28 cellular contexts compared by ENCODE assay signal in the genomic region with DNA sequence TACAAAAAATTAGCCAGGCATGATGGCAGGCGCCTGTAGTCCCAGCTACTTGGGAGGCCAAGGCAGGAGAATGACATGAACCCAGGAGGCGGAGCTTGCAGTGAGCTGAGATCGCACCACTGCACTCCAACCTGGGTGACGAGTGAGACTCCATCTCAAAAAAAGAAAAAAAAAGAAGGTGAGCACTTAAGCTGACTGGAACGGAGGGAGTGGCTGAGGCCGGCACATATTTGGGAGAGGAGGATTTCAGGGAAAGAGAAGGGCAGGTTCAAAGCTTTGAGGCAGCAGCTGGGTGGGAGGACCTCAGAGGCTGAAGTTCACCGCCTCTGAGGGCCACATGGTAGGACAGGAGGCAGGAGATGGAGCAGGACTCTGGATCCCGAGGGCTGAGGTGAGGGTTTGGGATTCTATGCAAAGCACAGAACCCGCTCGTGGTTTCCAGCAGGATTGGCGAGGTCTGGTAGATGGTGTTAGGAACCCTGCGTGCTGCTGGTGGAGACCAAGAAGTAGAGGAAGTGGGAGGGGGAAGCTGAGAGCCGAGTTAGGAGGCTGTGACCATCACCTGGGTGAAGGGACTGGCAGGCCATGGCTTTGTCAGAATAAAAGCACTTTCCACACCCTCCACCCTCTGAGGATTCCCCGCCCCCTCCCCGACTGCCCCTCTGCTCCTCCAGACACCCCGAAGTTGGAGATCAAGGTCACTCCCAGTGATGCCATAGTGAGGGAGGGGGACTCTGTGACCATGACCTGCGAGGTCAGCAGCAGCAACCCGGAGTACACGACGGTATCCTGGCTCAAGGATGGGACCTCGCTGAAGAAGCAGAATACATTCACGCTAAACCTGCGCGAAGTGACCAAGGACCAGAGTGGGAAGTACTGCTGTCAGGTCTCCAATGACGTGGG. TPM values are rescaled to one million over a fixed set of nuclear protein-coding genes. Genes with fewer than 3 reads are reported as not detected.
DNase-seq lines count a peak whose midpoint lies in the region; ATAC-seq and TF ChIP-seq lines count a peak whose summit lies in the region.
"Had no signal": no experiment of that assay in that cellular context is flagged by ENCODE, and none has a peak within 500 bp of the region (broad histone marks: within the 10 kb centered on the region; RNA-seq: fewer than 3 reads in every experiment).

No MANE protein-coding gene starts in this region.

- H3K27me3 ChIP-seq in OCI-LY1 (ENCODE audit: insufficient read depth, low read length) (no peaks in the 10 kb centered on the region), brain microvascular endothelial cell (replicated peaks) (no peaks in the 10 kb centered on the region)

- H3K27me3 Mint-ChIP-seq in stimulated activated naive CD8-positive, alpha-beta T cell treated with anti-CD3 and anti-CD28 coated beads, Interleukin-15, Interleukin-2, amounts not matched to agents 100 ng/mL and 50 ng/mL, for 24 hours, result no peaks in the 10 kb centered on the region

- H3K4me3 ChIP-seq in OCI-LY1 (ENCODE audit: low read depth, low read length, poor library complexity, severe bottlenecking) (no peak overlapping the region), mucosa of descending colon (no peak overlapping the region), brain microvascular endothelial cell (ENCODE audit: low read depth, low read length) (no peak overlapping the region)
- H3K4me3 ChIP-seq: lung, SK-N-MC had no signal

- intact Hi-C loops in mucosa of descending colon (cut with DNase I, micrococcal nuclease), result no loop called here

- no peak overlapping the region for H3K4me3 Mint-ChIP-seq in stimulated activated naive CD8-positive, alpha-beta T cell treated with anti-CD3 and anti-CD28 coated beads, Interleukin-15, Interleukin-2, amounts not matched to agents 100 ng/mL and 50 ng/mL, for 24 hours
- H3K4me3 Mint-ChIP-seq: activated naive CD8-positive, alpha-beta T cell treated with anti-CD3 and anti-CD28 coated beads, Interleukin-2, amount 50 U/mL, for 24 hours; activated T-helper 1 cell treated with anti-CD3 and anti-CD28 coated beads, Interleukin-12 subunit alpha, Interleukin-12 subunit beta, Interleukin-2, Interleukin-4 antibody, amounts not matched to agents 30 ng/mL and 10 ng/mL and 1 ng/mL, durations not matched to agents 14 hours and 24 hours and 36 hours had no signal

- H3K9me3 Mint-ChIP-seq in stimulated activated naive CD8-positive, alpha-beta T cell treated with anti-CD3 and anti-CD28 coated beads, Interleukin-15, Interleukin-2, amounts not matched to agents 100 ng/mL and 50 ng/mL, for 24 hours, result no peaks in the 10 kb centered on the region
- H3K9me3 Mint-ChIP-seq: activated naive CD8-positive, alpha-beta T cell treated with anti-CD3 and anti-CD28 coated beads, Interleukin-2, amount 50 U/mL, for 24 hours; activated T-helper 1 cell treated with anti-CD3 and anti-CD28 coated beads, Interleukin-12 subunit alpha, Interleukin-12 subunit beta, Interleukin-2, Interleukin-4 antibody, amounts not matched to agents 30 ng/mL and 10 ng/mL and 1 ng/mL, durations not matched to agents 14 hours and 24 hours and 36 hours had no signal

- H3K4me2 ChIP-seq in OCI-LY1 (ENCODE audit: low read length), result peak overlapping the region; percentile 28; the same call in 1 of the 2 replicates

- H3K36me3 ChIP-seq in OCI-LY1 (ENCODE audit: insufficient read depth, low read length) (peaks cover 94% of the 10 kb centered on the region), mucosa of descending colon (ENCODE audit: low read depth) (no peaks in the 10 kb centered on the region), brain microvascular endothelial cell (replicated peaks) (no peaks in the 10 kb centered on the region)

- no peak overlapping the region for H2AFZ ChIP-seq in OCI-LY1 (ENCODE audit: low read length)

- H3K27ac Mint-ChIP-seq in stimulated activated naive CD8-positive, alpha-beta T cell treated with anti-CD3 and anti-CD28 coated beads, Interleukin-15, Interleukin-2, amounts not matched to agents 100 ng/mL and 50 ng/mL, for 24 hours, result peak overlapping the region; percentile 16
- H3K27ac Mint-ChIP-seq: activated naive CD8-positive, alpha-beta T cell treated with anti-CD3 and anti-CD28 coated beads, Interleukin-2, amount 50 U/mL, for 24 hours; activated T-helper 1 cell treated with anti-CD3 and anti-CD28 coated beads, Interleukin-12 subunit alpha, Interleukin-12 subunit beta, Interleukin-2, Interleukin-4 antibody, amounts not matched to agents 30 ng/mL and 10 ng/mL and 1 ng/mL, durations not matched to agents 14 hours and 24 hours and 36 hours had no signal

- no peaks in the 10 kb centered on the region for H3F3A ChIP-seq in OCI-LY1 (ENCODE audit: insufficient read depth, low read length)

- H3K79me2 ChIP-seq in OCI-LY1 (ENCODE audit: insufficient read depth, low read length), result no peaks in the 10 kb centered on the region

- TF ChIP-seq CTCF in OCI-LY1 (IDR thresholded peaks at IDR 0.05; ENCODE audit: low read length) (no peak), mucosa of descending colon (IDR thresholded peaks at IDR 0.05) (no peak), brain microvascular endothelial cell (IDR thresholded peaks at IDR 0.05; ENCODE audit: low read depth, low read length, missing control alignments) (no peak)

- ATAC-seq in stimulated activated naive CD8-positive, alpha-beta T cell treated with anti-CD3 and anti-CD28 coated beads, Interleukin-15, Interleukin-2, amounts not matched to agents 100 U/mL and 50 U/mL, for 24 hours, result no peak
- ATAC-seq in mucosa of descending colon (peak; percentile 15), GM19351 (IDR thresholded peaks at IDR 0.05; ENCODE audit: unreplicated experiment) (no peak)
- ATAC-seq: activated naive CD8-positive, alpha-beta T cell treated with anti-CD3 and anti-CD28 coated beads, Interleukin-2, amount 50 U/mL, for 24 hours had no signal

- peaks cover 50% of the 10 kb centered on the region for H3K4me1 ChIP-seq in OCI-LY1 (ENCODE audit: insufficient read depth, low read length, severe bottlenecking)
- H3K4me1 ChIP-seq in mucosa of descending colon (ENCODE audit: low read depth), result no peaks in the 10 kb centered on the region

- in situ Hi-C loops in brain microvascular endothelial cell (cut with HindIII; ENCODE audit: low pct_ligation_motif_present, low sequenced_read_pairs), result no loop called here

- no peak overlapping the region for H3K9ac ChIP-seq in OCI-LY1 (ENCODE audit: low read length)

- no peaks in the 10 kb centered on the region for H3K9me3 ChIP-seq in OCI-LY1 (ENCODE audit: low read length)
- no peaks in the 10 kb centered on the region for H3K9me3 ChIP-seq in mucosa of descending colon

- H4K20me1 ChIP-seq in OCI-LY1 (ENCODE audit: insufficient read depth, low read length), result no peaks in the 10 kb centered on the region

- no peaks in the 10 kb centered on the region for H3K9me2 ChIP-seq in OCI-LY1 (ENCODE audit: low read depth, low read length)

- H3K4me1 Mint-ChIP-seq in stimulated activated naive CD8-positive, alpha-beta T cell treated with anti-CD3 and anti-CD28 coated beads, Interleukin-15, Interleukin-2, amounts not matched to agents 100 ng/mL and 50 ng/mL, for 24 hours (ENCODE audit: low read depth), result peaks cover 35% of the 10 kb centered on the region

- H3K36me3 Mint-ChIP-seq in stimulated activated naive CD8-positive, alpha-beta T cell treated with anti-CD3 and anti-CD28 coated beads, Interleukin-15, Interleukin-2, amounts not matched to agents 100 ng/mL and 50 ng/mL, for 24 hours (ENCODE audit: low read depth), result no peaks in the 10 kb centered on the region

- DNase-seq in stimulated activated naive CD8-positive, alpha-beta T cell treated with anti-CD3 and anti-CD28 coated beads, Interleukin-15, Interleukin-2, amounts not matched to agents 100 U/mL and 50 U/mL, for 24 hours, result no peak
- DNase-seq in mucosa of descending colon (peak in 1 of 3 donors; percentile 34), brain microvascular endothelial cell (no peak), HT-29 (ENCODE audit: low spot score) (no peak)
- DNase-seq: activated CD4-positive, alpha-beta T cell treated with anti-CD3 and anti-CD28 coated beads, Interleukin-2, amount 50 U/mL, for 1 hour; activated naive CD8-positive, alpha-beta T cell treated with anti-CD3 and anti-CD28 coated beads, Interleukin-2, amount 50 U/mL, for 24 hours; DND-41; GOT3; IMR-90; islet precursor cell; NCI-H1105 treated with DMSO at 0.1 percent for 48 hours; NCI-H2029; NCI-H526 treated with DMSO at 0.1 percent for 48 hours; occipital lobe had no signal

- H3K27ac ChIP-seq in OCI-LY1 (ENCODE audit: low read depth, low read length, poor library complexity, severe bottlenecking), result peak overlapping the region; percentile 20
- H3K27ac ChIP-seq in brain microvascular endothelial cell, result no peak overlapping the region
- H3K27ac ChIP-seq: C4-2B, RWPE1, SK-N-MC had no signal

RNA-seq across cellular contexts. Expression of gene CD22, which starts 8.3 kb away (rescaled TPM):
- total RNA-seq in mucosa of descending colon, result 1 to 10 TPM; 2.2 to 5.7 (median 4.1) TPM
- total RNA-seq in HT-29 (2014; rRNA removed; shearing (Covaris generic)), result 0.28 TPM in 1 of 2 replicates, not detected in the other
- total RNA-seq: chondrocyte, occipital lobe, temporal lobe had no signal

RNA-seq across cellular contexts. Expression of gene FFAR1, which starts 10.4 kb away (rescaled TPM):
- total RNA-seq in mucosa of descending colon, result not detected
- total RNA-seq in HT-29 (2014; rRNA removed; shearing (Covaris generic)), result not detected in 2 replicates
- total RNA-seq: chondrocyte; glomerular endothelial cell; IMR-90; MCF 10A; occipital lobe; skeletal muscle tissue; T-helper 2 cell treated with Interferon-gamma antibody and Interleukin-4, amounts not matched to agents 100 ng/mL and 5 ng/mL, for 36 hours; temporal lobe had no signal

RNA-seq across cellular contexts. Expression of gene FFAR3, which starts 20.9 kb away (rescaled TPM):
- 1 to 10 TPM in 1 of 3 donors, not detected in 2; 1.5 TPM for total RNA-seq in mucosa of descending colon
- total RNA-seq in HT-29 (2014; rRNA removed; shearing (Covaris generic)), result not detected in 2 replicates
- total RNA-seq: chondrocyte; glomerular endothelial cell; IMR-90; MCF 10A; occipital lobe; skeletal muscle tissue; T-helper 2 cell treated with Interferon-gamma antibody and Interleukin-4, amounts not matched to agents 100 ng/mL and 5 ng/mL, for 36 hours had no signal

RNA-seq across cellular contexts. Expression of gene GPR42, which starts 33.5 kb away (rescaled TPM):
- total RNA-seq in mucosa of descending colon, result under 1 TPM in 1 of 3 donors, not detected in 2; 0.32 TPM
- total RNA-seq in HT-29 (2014; rRNA removed; shearing (Covaris generic)), result not detected in 2 replicates
- total RNA-seq: activated T-helper 1 cell treated with anti-CD3 and anti-CD28 coated beads, Interleukin-12 subunit alpha, Interleukin-12 subunit beta, Interleukin-2, Interleukin-4 antibody, amounts not matched to agents 30 ng/mL and 10 ng/mL and 1 ng/mL, durations not matched to agents 14 hours and 24 hours and 36 hours; chondrocyte; glomerular endothelial cell; IMR-90; MCF 10A; occipital lobe; skeletal muscle tissue; T-helper 2 cell treated with Interferon-gamma antibody and Interleukin-4, amounts not matched to agents 100 ng/mL and 5 ng/mL, for 36 hours; temporal lobe had no signal

RNA-seq across cellular contexts. Expression of gene MAG, which starts 45.4 kb away (rescaled TPM):
- under 1 TPM in 1 of 3 donors, not detected in 2; 0.80 TPM for total RNA-seq in mucosa of descending colon
- not detected in 2 replicates for total RNA-seq in HT-29 (2014; rRNA removed; shearing (Covaris generic))
- total RNA-seq: activated T-helper 1 cell treated with anti-CD3 and anti-CD28 coated beads, Interleukin-12 subunit alpha, Interleukin-12 subunit beta, Interleukin-2, Interleukin-4 antibody, amounts not matched to agents 30 ng/mL and 10 ng/mL and 1 ng/mL, durations not matched to agents 14 hours and 24 hours and 36 hours; chondrocyte; glomerular endothelial cell; IMR-90; MCF 10A had no signal
